23 cellular contexts compared by ENCODE assay signal in genomic region chr6:84976516-84977420, GRCh38.
A peak's percentile ranks its signal among the peaks of the same experiment; 100 is the strongest.
DNase-seq lines count a peak whose midpoint lies in the region; ATAC-seq and FAIRE-seq lines count a peak whose summit lies in the region.
"Had no signal": no experiment of that assay in that cellular context is flagged by ENCODE, and none has a peak within 500 bp of the region (broad histone marks: within the 10 kb centered on the region; RNA-seq: fewer than 3 reads in every experiment).

No MANE protein-coding gene starts in this region.

- DNase-seq in NCI-H1092 treated with DMSO at 0.1 percent for 48 hours (lab: John Stamatoyannopoulos, UW) (peak; percentile 5), NCI-H1092 (lab: John Stamatoyannopoulos, UW) (no peak), SHP77 (lab: John Stamatoyannopoulos, UW) (peak; percentile 98 to 99), fibroblast of gingiva (ENCODE audit: low read depth) (peak; percentile 71), urothelium cell line (ENCODE audit: low spot score) (peak; percentile 11), NCI-H2107 treated with DMSO at 0.1 percent for 48 hours (lab: John Stamatoyannopoulos, UW; ENCODE audit: unreplicated experiment) (no peak), globus pallidus (ENCODE audit: low spot score) (no peak)
- DNase-seq: 8988T; activated CD4-positive, CD25-positive, alpha-beta regulatory T cell treated with anti-CD3 and anti-CD28 coated beads, Interleukin-2, amount 50 U/mL, for 72 hours; activated CD8-positive, alpha-beta T cell treated with anti-CD3 and anti-CD28 coated beads, Interleukin-2, amount 10 ng/mL, durations not matched to agents 7 days and 5 days; activated T-cell treated with anti-CD3 and anti-CD28 coated beads, Interleukin-2, amount 50 U/mL, for 1 hour; adrenal gland; HFFc6; left cardiac atrium; NCI-H2171 treated with DMSO at 0.1 percent for 48 hours; NCI-H526 treated with DMSO at 0.1 percent for 48 hours; OCI-M1; SIG-M5; small intestine; stimulated activated CD4-positive, alpha-beta T cell treated with anti-CD3 and anti-CD28 coated beads, Interleukin-2, amount 100 ng/mL, for 48 hours; stimulated activated naive CD4-positive, alpha-beta T cell treated with Interleukin-2 at 50 U/mL for 16 hours had no signal

- FAIRE-seq in urothelium cell line (lab: Jason Lieb, UNC): no peak
- FAIRE-seq: GM12892, small intestine had no signal

- ATAC-seq in HG03135 (IDR thresholded peaks at IDR 0.05; ENCODE audit: unreplicated experiment): no peak
- ATAC-seq: activated CD8-positive, alpha-beta T cell treated with anti-CD3 and anti-CD28 coated beads, Interleukin-2, amount 10 ng/mL, durations not matched to agents 7 days and 5 days had no signal

Comparison
In these comparisons a context has a peak if more than half of its experiments do, and no peak if none do; other contexts are left out.
1. DNase-seq: peak in NCI-H1092 treated with DMSO at 0.1 percent for 48 hours (single experiment), SHP77 (2 of 2), fibroblast of gingiva (single experiment) and urothelium cell line (single experiment); none in NCI-H1092 (single experiment), NCI-H2107 treated with DMSO at 0.1 percent for 48 hours (single experiment) and globus pallidus (single experiment).